Comparison of ENCODE assay signal across 30 cellular contexts in the genomic region with DNA sequence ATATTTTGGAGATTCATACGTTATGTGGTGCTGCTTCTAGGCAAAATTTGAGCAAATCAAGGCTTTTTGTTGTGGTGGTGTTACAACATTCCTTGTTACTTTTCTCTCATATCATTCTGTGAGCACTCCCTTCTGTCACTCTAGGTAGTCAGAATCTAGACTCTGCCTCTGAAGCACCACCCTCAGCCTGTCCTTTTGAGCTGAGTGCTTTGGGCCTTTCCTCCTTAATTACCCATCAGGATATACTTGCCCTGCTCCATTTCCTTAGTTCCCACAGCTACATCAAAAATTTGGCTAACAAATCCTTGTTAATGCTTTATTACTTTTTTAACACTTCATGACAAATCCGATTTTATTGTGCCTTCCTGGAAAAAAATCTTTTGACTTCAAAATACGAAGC.
"Had no signal": no experiment of that assay in that cellular context is flagged by ENCODE, and none has a peak within 500 bp of the region (broad histone marks: within the 10 kb centered on the region; RNA-seq: fewer than 3 reads in every experiment).

No MANE protein-coding gene starts in this region.

- DNase-seq: activated B cell treated with CpG ODN at 0.5 μM for 24 hours; activated CD4-positive, alpha-beta T cell treated with anti-CD3 and anti-CD28 coated beads for 1 hour; activated CD4-positive, alpha-beta T cell treated with anti-CD3 and anti-CD28 coated beads, Interleukin-2, amount 10 ng/mL, durations not matched to agents 24 days and 14 days; activated CD4-positive, alpha-beta T cell treated with anti-CD3 and anti-CD28 coated beads, Interleukin-2, amount 50 U/mL, for 48 hours; activated CD8-positive, alpha-beta memory T cell treated with anti-CD3 and anti-CD28 coated beads, Interleukin-2, amount 10 ng/mL, durations not matched to agents 7 days and 5 days; activated effector memory CD4-positive, alpha-beta T cell treated with Interleukin-2 at 50 U/mL for 16 hours; activated naive CD4-positive, alpha-beta T cell; activated T-cell treated with anti-CD3 and anti-CD28 coated beads, Interleukin-2, amount 50 U/mL, for 24 hours; aorta; central memory CD4-positive, alpha-beta T cell; Karpas-422; MM.1S; NCI-H1105; NCI-H1436; NCI-H1694 treated with DMSO at 0.1 percent for 48 hours; NCI-H2029 treated with DMSO at 0.1 percent for 48 hours; NCI-H446; NCI-H82; NK-92 treated with Interleukin-12 subunit alpha and Interleukin-12 subunit beta, amount 100 ng/mL, for 24 hours; OCI-M1; RPMI8226; SHP77; T-helper 17 cell; T-helper 9 cell had no signal

- H3K27ac ChIP-seq: breast epithelium, SJSA1 had no signal

- ATAC-seq: activated CD8-positive, alpha-beta memory T cell treated with anti-CD3 and anti-CD28 coated beads, Interleukin-2, amount 10 ng/mL, durations not matched to agents 7 days and 5 days; K562; Panc1; T-helper 17 cell had no signal

- H3K4me3 ChIP-seq: breast epithelium, K562, SJSA1 had no signal

- H3K36me3 ChIP-seq: breast epithelium, SJSA1 had no signal

- H3K9me3 Mint-ChIP-seq: activated CD4-positive, alpha-beta T cell treated with anti-CD3 and anti-CD28 coated beads, Interleukin-2, amount 10 ng/mL, durations not matched to agents 24 days and 14 days had no signal

- H3K4me1 ChIP-seq: breast epithelium, SJSA1 had no signal

- H3K27ac Mint-ChIP-seq: activated B cell treated with CpG ODN at 0.5 μM for 24 hours; activated CD4-positive, alpha-beta T cell treated with anti-CD3 and anti-CD28 coated beads, Interleukin-2, amount 10 ng/mL, durations not matched to agents 24 days and 14 days; activated CD8-positive, alpha-beta memory T cell treated with anti-CD3 and anti-CD28 coated beads, Interleukin-2, amount 10 ng/mL, durations not matched to agents 7 days and 5 days; activated naive CD4-positive, alpha-beta T cell treated with anti-CD3 and anti-CD28 coated beads, Interleukin-2, amount 50 U/mL, for 24 hours; activated T-cell treated with anti-CD3 and anti-CD28 coated beads, Interleukin-2, amount 50 U/mL, for 24 hours; activated T-helper 1 cell treated with anti-CD3 and anti-CD28 coated beads, Interleukin-12 subunit alpha, Interleukin-12 subunit beta, Interleukin-2, Interleukin-4 antibody, amounts not matched to agents 30 ng/mL and 10 ng/mL and 1 ng/mL, durations not matched to agents 14 hours and 24 hours and 36 hours; T-helper 17 cell had no signal

- H3K4me1 Mint-ChIP-seq: activated B cell treated with CpG ODN at 0.5 μM for 24 hours; activated CD4-positive, alpha-beta T cell treated with anti-CD3 and anti-CD28 coated beads, Interleukin-2, amount 10 ng/mL, durations not matched to agents 24 days and 14 days; activated CD8-positive, alpha-beta memory T cell treated with anti-CD3 and anti-CD28 coated beads, Interleukin-2, amount 10 ng/mL, durations not matched to agents 7 days and 5 days; activated naive CD4-positive, alpha-beta T cell treated with anti-CD3 and anti-CD28 coated beads, Interleukin-2, amount 50 U/mL, for 24 hours; T-helper 17 cell had no signal

- H3K27me3 ChIP-seq: breast epithelium, SJSA1 had no signal

- H3K27me3 Mint-ChIP-seq: activated B cell treated with CpG ODN at 0.5 μM for 24 hours; activated CD4-positive, alpha-beta T cell treated with anti-CD3 and anti-CD28 coated beads, Interleukin-2, amount 10 ng/mL, durations not matched to agents 24 days and 14 days; activated CD8-positive, alpha-beta memory T cell treated with anti-CD3 and anti-CD28 coated beads, Interleukin-2, amount 10 ng/mL, durations not matched to agents 7 days and 5 days; activated naive CD4-positive, alpha-beta T cell treated with anti-CD3 and anti-CD28 coated beads, Interleukin-2, amount 50 U/mL, for 24 hours; activated T-cell treated with anti-CD3 and anti-CD28 coated beads, Interleukin-2, amount 50 U/mL, for 24 hours; T-helper 17 cell had no signal

- H3K36me3 Mint-ChIP-seq: activated CD8-positive, alpha-beta memory T cell treated with anti-CD3 and anti-CD28 coated beads, Interleukin-2, amount 10 ng/mL, durations not matched to agents 7 days and 5 days; activated naive CD4-positive, alpha-beta T cell treated with anti-CD3 and anti-CD28 coated beads, Interleukin-2, amount 50 U/mL, for 24 hours had no signal

- H3K4me3 Mint-ChIP-seq: activated B cell treated with CpG ODN at 0.5 μM for 24 hours; activated CD4-positive, alpha-beta T cell treated with anti-CD3 and anti-CD28 coated beads, Interleukin-2, amount 10 ng/mL, durations not matched to agents 24 days and 14 days; activated CD8-positive, alpha-beta memory T cell treated with anti-CD3 and anti-CD28 coated beads, Interleukin-2, amount 10 ng/mL, durations not matched to agents 7 days and 5 days; activated naive CD4-positive, alpha-beta T cell treated with anti-CD3 and anti-CD28 coated beads, Interleukin-2, amount 50 U/mL, for 24 hours; activated T-cell treated with anti-CD3 and anti-CD28 coated beads, Interleukin-2, amount 50 U/mL, for 24 hours; activated T-helper 1 cell treated with anti-CD3 and anti-CD28 coated beads, Interleukin-12 subunit alpha, Interleukin-12 subunit beta, Interleukin-2, Interleukin-4 antibody, amounts not matched to agents 30 ng/mL and 10 ng/mL and 1 ng/mL, durations not matched to agents 14 hours and 24 hours and 36 hours; T-helper 17 cell had no signal
